Comparison of ENCODE assay signal across 6 cellular contexts in genomic region chr11:64996327-64996709, GRCh38. TPM values are rescaled to one million over a fixed set of nuclear protein-coding genes. Genes with fewer than 3 reads are reported as not detected.
A peak's percentile ranks its signal among the peaks of the same experiment; 100 is the strongest.
DNase-seq lines count a peak whose midpoint lies in the region; TF ChIP-seq lines count a peak whose summit lies in the region.

No MANE protein-coding gene starts in this region.

- peaks cover 0 to 6% (median 0%) of the 10 kb centered on the region in 4 donors for H3K36me3 ChIP-seq in esophagus muscularis mucosa
- H3K36me3 ChIP-seq in skeletal muscle satellite cell (ENCODE audit: insufficient read depth, low read length), result no peaks in the 10 kb centered on the region

- TF ChIP-seq EP300 in esophagus muscularis mucosa (IDR thresholded peaks at IDR 0.05), result no peak

- peak overlapping the region; percentile 50 for H3K9ac ChIP-seq in skeletal muscle satellite cell (ENCODE audit: low read depth, low read length)

- intact Hi-C loops in esophagus muscularis mucosa (cut with DNase I), result no loop called here

- H3K4me1 ChIP-seq in esophagus muscularis mucosa, result peaks cover 12 to 27% (median 18%) of the 10 kb centered on the region in 4 donors
- H3K4me1 ChIP-seq in skeletal muscle satellite cell (ENCODE audit: control insufficient read depth, insufficient read depth, low read length), result peaks cover 13% of the 10 kb centered on the region

- H3K4me3 ChIP-seq in esophagus muscularis mucosa, result peak overlapping the region; percentile 50 to 55 (median 52)
- H3K4me3 ChIP-seq in skeletal muscle satellite cell (ENCODE audit: low read length), result peak overlapping the region; percentile 66

- no peak for TF ChIP-seq POLR2A in esophagus muscularis mucosa (IDR thresholded peaks at IDR 0.05; ENCODE audit: low read depth)

- H3K27me3 ChIP-seq in esophagus muscularis mucosa (no peaks in the 10 kb centered on the region), skeletal muscle satellite cell (ENCODE audit: control insufficient read depth, insufficient read depth, low read length) (no peaks in the 10 kb centered on the region)

- DNase-seq in LoVo (ENCODE audit: low spot score) (peak; percentile 1), esophagus muscularis mucosa (ENCODE audit: extremely low spot score) (no peak), KBM-7 (no peak), NCI-H1417 (lab: John Stamatoyannopoulos, UW) (no peak)
- no peak for DNase-seq in stimulated activated naive CD4-positive, alpha-beta T cell (lab: John Stamatoyannopoulos, UW)

- peak overlapping the region; percentile 42 to 74 (median 72) for H3K27ac ChIP-seq in esophagus muscularis mucosa (replicated peaks in 1 of 4)

- H3K9me3 ChIP-seq in esophagus muscularis mucosa (no peaks in the 10 kb centered on the region), skeletal muscle satellite cell (replicated peaks; ENCODE audit: low read length) (no peaks in the 10 kb centered on the region)

- H3K4me2 ChIP-seq in skeletal muscle satellite cell (ENCODE audit: low read length), result peak overlapping the region; percentile 86

- WGBS in esophagus muscularis mucosa, result 35% methylated on average over 11 of the region's 11 CpGs

- no peak for TF ChIP-seq CTCF in esophagus muscularis mucosa (IDR thresholded peaks at IDR 0.05)

- in situ Hi-C loops in KBM-7 (cut with MboI; ENCODE audit: low pct_unique_long_range_greater_than_20kb, low sequenced_read_pairs), result no loop called here

RNA-seq across cellular contexts. Expression of gene BATF2, which starts 0.5 kb away (rescaled TPM):
- 1 to 10 TPM in 3 of 4 donors, under 1 TPM in 1; 0.42 to 5.1 (median 3.1) TPM for total RNA-seq in esophagus muscularis mucosa
- 0.66 and 1.3 TPM in 2 replicates for total RNA-seq in skeletal muscle satellite cell (2012; rRNA removed)

RNA-seq across cellular contexts. Expression of gene ARL2, which starts 17.6 kb away (rescaled TPM):
- total RNA-seq in esophagus muscularis mucosa, result 100 to 1,000 TPM; 150 to 189 (median 172) TPM
- 45.2 and 46.9 TPM in 2 replicates for total RNA-seq in skeletal muscle satellite cell (2012; rRNA removed)

RNA-seq across cellular contexts. Expression of gene MAJIN, which starts 24.4 kb away (rescaled TPM):
- not detected for total RNA-seq in esophagus muscularis mucosa
- total RNA-seq in skeletal muscle satellite cell (2012; rRNA removed), result not detected in 2 replicates

RNA-seq across cellular contexts. Expression of gene SNX15, which starts 30.9 kb away (rescaled TPM):
- 10 to 100 TPM; 21.2 to 57.1 (median 33.1) TPM for total RNA-seq in esophagus muscularis mucosa
- total RNA-seq in skeletal muscle satellite cell (2012; rRNA removed), result 7.9 and 9.6 TPM in 2 replicates

RNA-seq across cellular contexts. Expression of gene SAC3D1, which starts 44.7 kb away (rescaled TPM):
- total RNA-seq in esophagus muscularis mucosa, result 10 to 100 TPM in 3 of 4 donors, 1 to 10 TPM in 1; 9.6 to 21.8 (median 13.1) TPM
- 10.1 and 15.7 TPM in 2 replicates for total RNA-seq in skeletal muscle satellite cell (2012; rRNA removed)
